ENCODE assay signal across 21 cellular contexts in genomic region chr12:42017036-42017435, GRCh38.
"Had no signal": no experiment of that assay in that cellular context is flagged by ENCODE, and none has a peak within 500 bp of the region (broad histone marks: within the 10 kb centered on the region; RNA-seq: fewer than 3 reads in every experiment).

No MANE protein-coding gene starts in this region.

- H3K4me1 ChIP-seq: esophagus squamous epithelium, right lobe of liver, stomach, testis had no signal

- H3K9me3 ChIP-seq: esophagus squamous epithelium, heart right ventricle, mucosa of descending colon, ovary, right lobe of liver, stomach, testis, upper lobe of left lung had no signal

- ATAC-seq: activated CD8-positive, alpha-beta T cell treated with anti-CD3 and anti-CD28 coated beads, Interleukin-2, amount 10 ng/mL, durations not matched to agents 7 days and 5 days; effector memory CD8-positive, alpha-beta T cell; heart right ventricle; mucosa of descending colon had no signal

- DNase-seq: activated CD4-positive, alpha-beta T cell treated with anti-CD3 and anti-CD28 coated beads, Interleukin-2, amount 10 ng/mL, durations not matched to agents 7 days and 5 days; activated CD4-positive, CD25-positive, alpha-beta regulatory T cell; activated CD8-positive, alpha-beta T cell treated with anti-CD3 and anti-CD28 coated beads, Interleukin-2, amount 10 ng/mL, durations not matched to agents 7 days and 5 days; activated naive CD4-positive, alpha-beta T cell treated with anti-CD3 and anti-CD28 coated beads for 36 hours; activated T-cell treated with anti-CD3 and anti-CD28 coated beads, Interleukin-2, amount 50 U/mL, for 24 hours; caudate nucleus; effector memory CD8-positive, alpha-beta T cell; esophagus squamous epithelium; heart right ventricle; mesenchymal stem cell; mucosa of descending colon; naive B cell; ovary; right lobe of liver; small intestine; stimulated activated CD4-positive, alpha-beta T cell treated with anti-CD3 and anti-CD28 coated beads, Interleukin-4, amount 100 ng/mL, for 24 hours; stomach; testis; upper lobe of left lung had no signal

- H3K4me3 Mint-ChIP-seq: activated CD4-positive, alpha-beta T cell treated with anti-CD3 and anti-CD28 coated beads, Interleukin-2, amount 10 ng/mL, durations not matched to agents 7 days and 5 days; activated CD8-positive, alpha-beta T cell treated with anti-CD3 and anti-CD28 coated beads, Interleukin-2, amount 10 ng/mL, durations not matched to agents 7 days and 5 days; activated naive CD4-positive, alpha-beta T cell treated with anti-CD3 and anti-CD28 coated beads for 36 hours; activated T-cell treated with anti-CD3 and anti-CD28 coated beads, Interleukin-2, amount 50 U/mL, for 24 hours; brain; effector memory CD8-positive, alpha-beta T cell; naive B cell; stimulated activated effector memory CD8-positive, alpha-beta T cell treated with anti-CD3 and anti-CD28 coated beads, Interleukin-12 subunit alpha, Interleukin-12 subunit beta, amount 100 ng/mL, for 72 hours had no signal

- H3K27ac ChIP-seq: esophagus squamous epithelium, heart right ventricle, ovary, right lobe of liver, stomach, testis, upper lobe of left lung had no signal

- H3K4me3 ChIP-seq: esophagus squamous epithelium, heart right ventricle, mucosa of descending colon, ovary, right lobe of liver, stomach, testis, upper lobe of left lung had no signal

- H3K36me3 Mint-ChIP-seq: brain; naive B cell; stimulated activated effector memory CD8-positive, alpha-beta T cell treated with anti-CD3 and anti-CD28 coated beads, Interleukin-12 subunit alpha, Interleukin-12 subunit beta, amount 100 ng/mL, for 72 hours had no signal

- H3K9me3 Mint-ChIP-seq: activated CD4-positive, alpha-beta T cell treated with anti-CD3 and anti-CD28 coated beads, Interleukin-2, amount 10 ng/mL, durations not matched to agents 7 days and 5 days; activated naive CD4-positive, alpha-beta T cell treated with anti-CD3 and anti-CD28 coated beads for 36 hours; activated T-cell treated with anti-CD3 and anti-CD28 coated beads, Interleukin-2, amount 50 U/mL, for 24 hours; effector memory CD8-positive, alpha-beta T cell; naive B cell; stimulated activated effector memory CD8-positive, alpha-beta T cell treated with anti-CD3 and anti-CD28 coated beads, Interleukin-12 subunit alpha, Interleukin-12 subunit beta, amount 100 ng/mL, for 72 hours had no signal

- H3K27me3 Mint-ChIP-seq: brain had no signal

- H3K36me3 ChIP-seq: esophagus squamous epithelium, heart right ventricle, ovary, right lobe of liver, stomach, upper lobe of left lung had no signal

- H3K4me1 Mint-ChIP-seq: activated CD4-positive, alpha-beta T cell treated with anti-CD3 and anti-CD28 coated beads, Interleukin-2, amount 10 ng/mL, durations not matched to agents 7 days and 5 days; stimulated activated effector memory CD8-positive, alpha-beta T cell treated with anti-CD3 and anti-CD28 coated beads, Interleukin-12 subunit alpha, Interleukin-12 subunit beta, amount 100 ng/mL, for 72 hours had no signal

- H3K27ac Mint-ChIP-seq: activated CD4-positive, alpha-beta T cell treated with anti-CD3 and anti-CD28 coated beads, Interleukin-2, amount 10 ng/mL, durations not matched to agents 7 days and 5 days; activated CD8-positive, alpha-beta T cell treated with anti-CD3 and anti-CD28 coated beads, Interleukin-2, amount 10 ng/mL, durations not matched to agents 7 days and 5 days; activated naive CD4-positive, alpha-beta T cell treated with anti-CD3 and anti-CD28 coated beads for 36 hours; activated T-cell treated with anti-CD3 and anti-CD28 coated beads, Interleukin-2, amount 50 U/mL, for 24 hours; effector memory CD8-positive, alpha-beta T cell; stimulated activated effector memory CD8-positive, alpha-beta T cell treated with anti-CD3 and anti-CD28 coated beads, Interleukin-12 subunit alpha, Interleukin-12 subunit beta, amount 100 ng/mL, for 72 hours had no signal

- H3K27me3 ChIP-seq: esophagus squamous epithelium, heart right ventricle, ovary, right lobe of liver, stomach, testis, upper lobe of left lung had no signal
